ENCODE assay signal across 16 cellular contexts in the genomic region with DNA sequence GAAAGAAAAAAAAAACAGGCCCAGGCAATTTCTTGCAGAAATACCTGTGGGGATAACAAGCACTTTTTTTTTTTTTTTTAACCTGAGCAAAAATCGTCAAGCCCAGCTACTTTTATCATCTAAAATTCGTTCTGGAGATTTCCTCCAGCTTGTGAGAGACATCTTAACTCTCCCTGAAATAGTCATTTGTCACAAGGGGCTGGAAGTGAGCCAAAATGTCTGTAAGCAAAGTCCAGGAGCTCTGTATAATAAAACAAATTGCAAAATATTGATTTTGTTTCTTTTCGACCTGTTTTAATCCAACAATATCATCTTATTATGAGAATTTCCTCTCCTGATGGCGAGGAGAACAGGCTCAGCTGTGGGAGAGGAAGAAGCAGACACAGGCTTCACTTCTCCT.
"Had no signal": no experiment of that assay in that cellular context is flagged by ENCODE, and none has a peak within 500 bp of the region (broad histone marks: within the 10 kb centered on the region; RNA-seq: fewer than 3 reads in every experiment).

No MANE protein-coding gene starts in this region.

- H3K36me3 ChIP-seq: brain microvascular endothelial cell, lower lobe of right lung, ovary, thoracic aorta had no signal

- H3K4me3 ChIP-seq: heart left ventricle, lower lobe of right lung, ovary, sigmoid colon, stomach, thoracic aorta had no signal

- ATAC-seq: effector memory CD8-positive, alpha-beta T cell; heart left ventricle; lower lobe of right lung had no signal

- DNase-seq: activated CD4-positive, alpha-beta T cell treated with anti-CD3 and anti-CD28 coated beads, Interleukin-2, amount 10 ng/mL, durations not matched to agents 7 days and 5 days; activated CD8-positive, alpha-beta memory T cell treated with anti-CD3 and anti-CD28 coated beads for 24 hours; activated naive CD8-positive, alpha-beta T cell treated with anti-CD3 and anti-CD28 coated beads for 36 hours; brain microvascular endothelial cell; cerebellar nuclear complex; effector memory CD8-positive, alpha-beta T cell; foreskin melanocyte; lower lobe of right lung; ovary; sigmoid colon; stimulated activated CD4-positive, alpha-beta T cell treated with anti-CD3 and anti-CD28 coated beads, Interleukin-1b, Interleukin-23, amount 100 ng/mL, for 48 hours; stomach had no signal

- H3K4me1 Mint-ChIP-seq: activated CD4-positive, alpha-beta T cell treated with anti-CD3 and anti-CD28 coated beads, Interleukin-2, amount 10 ng/mL, durations not matched to agents 7 days and 5 days had no signal

- H3K4me1 ChIP-seq: lower lobe of right lung, sigmoid colon had no signal

- H3K9me3 Mint-ChIP-seq: activated CD4-positive, alpha-beta T cell treated with anti-CD3 and anti-CD28 coated beads, Interleukin-2, amount 10 ng/mL, durations not matched to agents 7 days and 5 days; activated naive CD8-positive, alpha-beta T cell treated with anti-CD3 and anti-CD28 coated beads for 36 hours; effector memory CD8-positive, alpha-beta T cell; mesothelial cell of epicardium; neural crest cell had no signal

- H3K4me3 Mint-ChIP-seq: activated CD4-positive, alpha-beta T cell treated with anti-CD3 and anti-CD28 coated beads, Interleukin-2, amount 10 ng/mL, durations not matched to agents 7 days and 5 days; activated naive CD8-positive, alpha-beta T cell treated with anti-CD3 and anti-CD28 coated beads for 36 hours; effector memory CD8-positive, alpha-beta T cell; mesothelial cell of epicardium; neural crest cell had no signal

- H3K27ac ChIP-seq: brain microvascular endothelial cell, heart left ventricle, lower lobe of right lung, ovary, sigmoid colon, stomach, thoracic aorta had no signal

- H3K36me3 Mint-ChIP-seq: activated naive CD8-positive, alpha-beta T cell treated with anti-CD3 and anti-CD28 coated beads for 36 hours; mesothelial cell of epicardium had no signal

- H3K27me3 Mint-ChIP-seq: activated CD4-positive, alpha-beta T cell treated with anti-CD3 and anti-CD28 coated beads, Interleukin-2, amount 10 ng/mL, durations not matched to agents 7 days and 5 days; activated naive CD8-positive, alpha-beta T cell treated with anti-CD3 and anti-CD28 coated beads for 36 hours; effector memory CD8-positive, alpha-beta T cell had no signal

- H3K27me3 ChIP-seq: brain microvascular endothelial cell, heart left ventricle, ovary, sigmoid colon, stomach had no signal

- H3K9me3 ChIP-seq: heart left ventricle, lower lobe of right lung, ovary, sigmoid colon, stomach, thoracic aorta had no signal

- H3K27ac Mint-ChIP-seq: activated CD4-positive, alpha-beta T cell treated with anti-CD3 and anti-CD28 coated beads, Interleukin-2, amount 10 ng/mL, durations not matched to agents 7 days and 5 days; activated naive CD8-positive, alpha-beta T cell treated with anti-CD3 and anti-CD28 coated beads for 36 hours; mesothelial cell of epicardium had no signal
